Comparison of ENCODE assay signal across 21 cellular contexts in genomic region chr1:182270731-182271130, GRCh38.
"Had no signal": no experiment of that assay in that cellular context is flagged by ENCODE, and none has a peak within 500 bp of the region (broad histone marks: within the 10 kb centered on the region; RNA-seq: fewer than 3 reads in every experiment).

No MANE protein-coding gene starts in this region.

- H3K4me3 ChIP-seq: dorsolateral prefrontal cortex, gastrocnemius medialis, left ventricle myocardium inferior, lower lobe of right lung, prostate gland, right atrium auricular region, skin epidermis, spleen, thoracic aorta, tibial nerve, upper lobe of left lung had no signal

- ATAC-seq: gastrocnemius medialis; lower lobe of right lung; naive thymus-derived CD8-positive, alpha-beta T cell; stimulated activated memory B cell treated with anti-CD40 and anti-IgM and Interleukin-4, amounts not matched to agents 10 μg/mL and 1 μg/mL and 100 μg/mL, for 72 hours; stimulated activated naive CD8-positive, alpha-beta T cell treated with anti-CD3 and anti-CD28 coated beads, Interleukin-15, Interleukin-2, amounts not matched to agents 100 U/mL and 50 U/mL, for 24 hours had no signal

- DNase-seq: dorsolateral prefrontal cortex; effector CD4-positive, alpha-beta T cell; foreskin fibroblast; gastrocnemius medialis; head of caudate nucleus; kidney; left ventricle myocardium inferior; lower lobe of right lung; naive thymus-derived CD8-positive, alpha-beta T cell; nephron progenitor cell; nucleus accumbens; spleen; stimulated activated CD4-positive, alpha-beta T cell treated with anti-CD3 and anti-CD28 coated beads, Interleukin-4, amount 100 ng/mL, for 4 hours; stimulated activated naive CD8-positive, alpha-beta T cell treated with anti-CD3 and anti-CD28 coated beads, Interleukin-15, Interleukin-2, amounts not matched to agents 100 U/mL and 50 U/mL, for 24 hours; upper lobe of left lung had no signal
